Comparison of ENCODE assay signal across 13 cellular contexts in the genomic region with DNA sequence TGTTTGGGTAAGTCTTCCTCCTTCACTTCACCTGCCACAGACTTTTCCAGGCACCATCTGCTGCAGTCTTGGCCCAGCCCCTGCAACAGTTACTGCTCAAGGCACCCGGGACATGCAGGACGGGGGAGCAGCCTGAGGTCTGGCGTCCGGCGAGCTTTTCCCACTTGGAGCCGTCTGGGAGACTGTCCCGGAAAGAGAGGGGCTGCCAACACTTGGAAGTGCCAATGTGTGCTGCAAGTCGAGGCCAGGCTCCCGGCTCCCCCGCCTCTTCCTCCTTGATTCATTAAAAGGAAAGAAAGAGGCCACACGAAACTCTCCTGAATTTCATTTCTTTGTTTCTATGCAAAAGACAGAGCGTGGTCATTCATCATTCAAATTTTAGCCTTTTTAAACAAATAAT. TPM values are rescaled to one million over a fixed set of nuclear protein-coding genes. Genes with fewer than 3 reads are reported as not detected.
DNase-seq lines count a peak whose midpoint lies in the region; TF ChIP-seq lines count a peak whose summit lies in the region.
"Had no signal": no experiment of that assay in that cellular context is flagged by ENCODE, and none has a peak within 500 bp of the region (broad histone marks: within the 10 kb centered on the region; RNA-seq: fewer than 3 reads in every experiment).

No MANE protein-coding gene starts in this region.

- peak overlapping the region in 1 of 2 experiments; percentile 92 for H3K4ac ChIP-seq in mesenchymal stem cell (ENCODE audit: low read depth in 1 of 2, low read length in 2 of 2)

- 39% methylated on average over 9 of the region's 12 CpGs for WGBS in mesenchymal stem cell

- TF ChIP-seq CTCF in epithelial cell of esophagus (IDR thresholded peaks at IDR 0.05; ENCODE audit: insufficient read depth, low read depth, low read length, missing control alignments) (no peak), progenitor cell of endocrine pancreas (IDR thresholded peaks at IDR 0.05; ENCODE audit: unreplicated experiment) (no peak)

- peaks cover 15% of the 10 kb centered on the region for H3K4me1 Mint-ChIP-seq in progenitor cell of endocrine pancreas (ENCODE audit: low read depth)

- H3K4me3 ChIP-seq in epithelial cell of esophagus (ENCODE audit: low read length) (no peak overlapping the region), mesenchymal stem cell (ENCODE audit: insufficient read depth in 1 of 2, low read depth in 1 of 2, low read length in 2 of 2) (peak overlapping the region in 1 of 2 experiments; percentile 19), subcutaneous abdominal adipose tissue (ENCODE audit: low read depth in 1 of 5, low read length in 5 of 5) (peak overlapping the region in 3 of 5 donors; percentile 18 to 38 (median 22))

- H3K4me2 ChIP-seq in mesenchymal stem cell (ENCODE audit: low read length, poor library complexity, severe bottlenecking): no peak overlapping the region

- H2AK5ac ChIP-seq in mesenchymal stem cell (ENCODE audit: low read length, severe bottlenecking): no peak overlapping the region

- peaks cover 8 to 36% of the 10 kb centered on the region in 2 experiments for H3K36me3 ChIP-seq in mesenchymal stem cell (ENCODE audit: control insufficient read depth in 1 of 2, insufficient read depth in 2 of 2, low read depth in 1 of 2, low read length in 2 of 2)
- no peaks in the 10 kb centered on the region for H3K36me3 ChIP-seq in subcutaneous abdominal adipose tissue (ENCODE audit: control insufficient read depth in 5 of 5, insufficient read depth in 5 of 5, low read length in 5 of 5)

- H4K91ac ChIP-seq in mesenchymal stem cell (ENCODE audit: low read length): peak overlapping the region; percentile 22

- in situ Hi-C loops in ACHN (cut with HindIII; ENCODE audit: low pct_ligation_motif_present, low pct_unique_long_range_greater_than_20kb, low sequenced_read_pairs): no loop called here

- peaks cover 31% of the 10 kb centered on the region for H3K27me3 Mint-ChIP-seq in progenitor cell of endocrine pancreas

- peak overlapping the region; percentile 47 to 86 for H3K18ac ChIP-seq in mesenchymal stem cell (ENCODE audit: low read depth in 1 of 2, low read length in 2 of 2)

- peak overlapping the region; percentile 9 for H2BK120ac ChIP-seq in mesenchymal stem cell (ENCODE audit: low read depth, low read length)

- no peak overlapping the region for H3K4me3 Mint-ChIP-seq in progenitor cell of endocrine pancreas (ENCODE audit: low read depth)
- H3K4me3 Mint-ChIP-seq: activated naive CD4-positive, alpha-beta T cell treated with anti-CD3 and anti-CD28 coated beads for 36 hours had no signal

- no peaks in the 10 kb centered on the region for H3K9me3 Mint-ChIP-seq in progenitor cell of endocrine pancreas (ENCODE audit: low read depth)
- H3K9me3 Mint-ChIP-seq: activated naive CD4-positive, alpha-beta T cell treated with anti-CD3 and anti-CD28 coated beads for 36 hours had no signal

- H3K4me1 ChIP-seq in mesenchymal stem cell (ENCODE audit: control insufficient read depth, insufficient read depth, low read depth, low read length) (peaks cover 23% of the 10 kb centered on the region), subcutaneous abdominal adipose tissue (ENCODE audit: control insufficient read depth in 5 of 5, insufficient read depth in 5 of 5, low read length in 5 of 5) (peaks cover 13 to 34% (median 29%) of the 10 kb centered on the region in 5 donors)

- H3K36me3 Mint-ChIP-seq in progenitor cell of endocrine pancreas (ENCODE audit: insufficient read depth): no peaks in the 10 kb centered on the region

- no peak overlapping the region for H2BK5ac ChIP-seq in mesenchymal stem cell (ENCODE audit: low read depth, low read length, poor library complexity, severe bottlenecking)

- peak overlapping the region; percentile 88 for H4K8ac ChIP-seq in mesenchymal stem cell (ENCODE audit: low read length)

- no peak overlapping the region for H3K27ac ChIP-seq in mesenchymal stem cell (ENCODE audit: low read length, poor library complexity, severe bottlenecking)
- H3K27ac ChIP-seq in subcutaneous abdominal adipose tissue (ENCODE audit: low read depth, low read length): peak overlapping the region; percentile 30
- H3K27ac ChIP-seq: HL-60 had no signal

- peaks cover 20% of the 10 kb centered on the region for H3K79me1 ChIP-seq in mesenchymal stem cell (replicated peaks; ENCODE audit: low read length, poor library complexity, severe bottlenecking)

- H3K27me3 ChIP-seq in mesenchymal stem cell (ENCODE audit: control insufficient read depth in 1 of 2, insufficient read depth in 1 of 2, low read length in 2 of 2) (no peaks in the 10 kb centered on the region), subcutaneous abdominal adipose tissue (ENCODE audit: control insufficient read depth in 5 of 5, insufficient read depth in 4 of 5, low read length in 5 of 5) (no peaks in the 10 kb centered on the region)

- H3K14ac ChIP-seq in mesenchymal stem cell (ENCODE audit: low read length in 2 of 2): peak overlapping the region in 1 of 2 experiments; percentile 23

- H3K9ac ChIP-seq in mesenchymal stem cell (ENCODE audit: low read length) (peak overlapping the region; percentile 51), subcutaneous abdominal adipose tissue (ENCODE audit: low read length in 5 of 5) (no peak overlapping the region)

- no peak overlapping the region for H3K27ac Mint-ChIP-seq in progenitor cell of endocrine pancreas
- H3K27ac Mint-ChIP-seq: activated naive CD4-positive, alpha-beta T cell treated with anti-CD3 and anti-CD28 coated beads for 36 hours had no signal

- peak overlapping the region; percentile 12 to 61 for H2BK12ac ChIP-seq in mesenchymal stem cell (ENCODE audit: low read length in 2 of 2)

- no peaks in the 10 kb centered on the region for H3K9me3 ChIP-seq in mesenchymal stem cell (ENCODE audit: control insufficient read depth, low read length)
- H3K9me3 ChIP-seq in subcutaneous abdominal adipose tissue (ENCODE audit: control insufficient read depth in 5 of 5, low read length in 5 of 5): no peaks in the 10 kb centered on the region

- no peak overlapping the region for H2AFZ ChIP-seq in mesenchymal stem cell (ENCODE audit: low read depth, low read length)

- peak overlapping the region in 1 of 2 experiments; percentile 6 for H3K23ac ChIP-seq in mesenchymal stem cell (ENCODE audit: low read length in 2 of 2)

- no peak overlapping the region for H2BK15ac ChIP-seq in mesenchymal stem cell (ENCODE audit: low read depth, poor library complexity, severe bottlenecking)

- DNase-seq in NCI-H69 (lab: John Stamatoyannopoulos, UW) (peak; percentile 9), epithelial cell of esophagus (ENCODE audit: low read depth) (peak; percentile 13), mesenchymal stem cell (no peak), NCI-H510A treated with DMSO at 0.1 percent for 48 hours (lab: John Stamatoyannopoulos, UW) (no peak), progenitor cell of endocrine pancreas (ENCODE audit: low spot score, unreplicated experiment) (no peak), ACHN (no peak)
- DNase-seq in NK-92 treated with Interleukin-12 subunit alpha and Interleukin-12 subunit beta, amount 100 ng/mL, for 24 hours (lab: John Stamatoyannopoulos, UW): no peak
- DNase-seq: activated naive CD4-positive, alpha-beta T cell treated with anti-CD3 and anti-CD28 coated beads for 36 hours; DMS53; NCI-H1436 had no signal

RNA-seq across cellular contexts. Expression of a gene that starts 13.8 kb away (rescaled TPM):
- polyA plus RNA-seq in mesenchymal stem cell (2013, experiment 1 of 2): 204 TPM
- 204 TPM for polyA plus RNA-seq in mesenchymal stem cell (2013, experiment 2 of 2)
- total RNA-seq in progenitor cell of endocrine pancreas: 3.5 and 6.3 TPM in 2 replicates
- total RNA-seq: activated naive CD4-positive, alpha-beta T cell treated with anti-CD3 and anti-CD28 coated beads for 36 hours had no signal

RNA-seq across cellular contexts. Expression of a gene that starts 20.7 kb away (rescaled TPM):
- polyA plus RNA-seq in mesenchymal stem cell (2013, experiment 1 of 2): not detected
- not detected for polyA plus RNA-seq in mesenchymal stem cell (2013, experiment 2 of 2)
- not detected in 2 replicates for total RNA-seq in progenitor cell of endocrine pancreas
- total RNA-seq: activated naive CD4-positive, alpha-beta T cell treated with anti-CD3 and anti-CD28 coated beads for 36 hours; lung microvascular endothelial cell had no signal

Comparison
In these comparisons a context has a peak if more than half of its experiments do, and no peak if none do; other contexts are left out.
1. DNase-seq: peak in NCI-H69 (single experiment) and epithelial cell of esophagus (single experiment); none in mesenchymal stem cell (single experiment), NK-92 treated with Interleukin-12 subunit alpha and Interleukin-12 subunit beta, amount 100 ng/mL, for 24 hours (single experiment), NCI-H510A treated with DMSO at 0.1 percent for 48 hours (single experiment), progenitor cell of endocrine pancreas (single experiment) and ACHN (single experiment).